In the genomic region with DNA sequence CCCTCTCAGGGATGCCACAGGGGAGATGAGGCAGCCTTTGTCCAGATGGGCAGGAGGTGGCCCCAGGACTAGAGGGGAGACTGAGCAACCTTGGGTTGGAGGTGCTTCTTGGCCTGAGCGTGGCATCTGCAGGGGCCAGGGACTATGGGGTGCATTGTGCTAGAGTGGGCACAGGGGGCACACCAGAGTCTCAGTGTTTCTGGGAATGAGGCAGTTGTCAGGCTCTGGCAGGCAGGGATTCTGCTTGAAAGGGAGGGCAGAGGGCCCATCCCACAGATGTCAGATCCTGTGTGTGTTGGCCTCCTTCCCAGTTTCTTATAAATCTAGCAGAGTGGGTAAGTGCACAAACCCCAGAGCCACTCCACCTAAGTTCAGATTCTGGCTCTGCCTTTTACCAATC, we compare ENCODE assay signal across 10 cellular contexts. TPM values are rescaled to one million over a fixed set of nuclear protein-coding genes. Genes with fewer than 3 reads are reported as not detected.
DNase-seq lines count a peak whose midpoint lies in the region; TF ChIP-seq lines count a peak whose summit lies in the region.
"Had no signal": no experiment of that assay in that cellular context is flagged by ENCODE, and none has a peak within 500 bp of the region (broad histone marks: within the 10 kb centered on the region; RNA-seq: fewer than 3 reads in every experiment).

No MANE protein-coding gene starts in this region.

- H3K4me1 ChIP-seq in sigmoid colon: no peaks in the 10 kb centered on the region

- intact Hi-C loops in sigmoid colon (cut with DNase I): no loop called here

- no peaks in the 10 kb centered on the region for H3K9me3 ChIP-seq in sigmoid colon
- H3K9me3 ChIP-seq: BLaER1 had no signal

- H3K27me3 ChIP-seq in sigmoid colon: peaks cover 0 to 31% (median 7%) of the 10 kb centered on the region in 3 donors
- H3K27me3 ChIP-seq: BLaER1 had no signal

- TF ChIP-seq EP300 in sigmoid colon (IDR thresholded peaks at IDR 0.05): no peak

- 74 to 79% methylated on average over 1 of the region's 1 CpG for WGBS in sigmoid colon, 2 donors

- H3K36me3 ChIP-seq in sigmoid colon: no peaks in the 10 kb centered on the region

- no peak for TF ChIP-seq CTCF in fibroblast of mammary gland (conservative IDR thresholded peaks at IDR 0.05; ENCODE audit: control insufficient read depth, insufficient read depth, low read depth, low read length)
- TF ChIP-seq CTCF in sigmoid colon (IDR thresholded peaks at IDR 0.05): no peak

- H3K4me3 ChIP-seq in fibroblast of mammary gland (ENCODE audit: control insufficient read depth, low read depth, low read length) (no peak overlapping the region), sigmoid colon (no peak overlapping the region)
- H3K4me3 ChIP-seq: BLaER1 had no signal

- no peak for TF ChIP-seq POLR2A in sigmoid colon (IDR thresholded peaks at IDR 0.05)

- H3K27ac ChIP-seq in sigmoid colon: no peak overlapping the region
- H3K27ac ChIP-seq: BLaER1 had no signal

- DNase-seq in NCI-H82 (lab: John Stamatoyannopoulos, UW): peak; percentile 46
- no peak for DNase-seq in NCI-H82 treated with DMSO at 0.1 percent for 48 hours (lab: John Stamatoyannopoulos, UW; ENCODE audit: unreplicated experiment)
- peak; percentile 51 for DNase-seq in RPMI8226
- peak; percentile 63 for DNase-seq in fibroblast of mammary gland (ENCODE audit: low read depth)
- DNase-seq in stromal cell of bone marrow (ENCODE audit: low read depth): peak; percentile 72
- DNase-seq in inferior parietal cortex (ENCODE audit: extremely low spot score): no peak
- no peak for DNase-seq in OCI-M2 (lab: John Stamatoyannopoulos, UW; ENCODE audit: unreplicated experiment)
- DNase-seq in sigmoid colon: no peak
- DNase-seq: activated CD8-positive, alpha-beta T cell treated with anti-CD3 and anti-CD28 coated beads, Interleukin-2, amount 10 ng/mL, durations not matched to agents 7 days and 5 days had no signal

RNA-seq across cellular contexts. Expression of a gene that starts 13.7 kb away (rescaled TPM):
- under 1 TPM in 2 of 4 donors, not detected in 2; 0.14 to 0.28 TPM for total RNA-seq in sigmoid colon
- 1 to 10 TPM in 1 of 3 donors, not detected in 2; 1.0 TPM for polyA plus RNA-seq in sigmoid colon

RNA-seq across cellular contexts. Expression of a gene that starts 46.9 kb away (rescaled TPM):
- 1 to 10 TPM in 2 of 4 donors, under 1 TPM in 1, not detected in 1; 0.71 to 6.2 (median 3.0) TPM for total RNA-seq in sigmoid colon
- 10 to 100 TPM in 1 of 3 donors, 1 to 10 TPM in 2; 2.3 to 18.2 (median 6.0) TPM for polyA plus RNA-seq in sigmoid colon

Comparison
In these comparisons a context has a peak if more than half of its experiments do, and no peak if none do; other contexts are left out.
1. DNase-seq: peak in NCI-H82 (single experiment), RPMI8226 (single experiment), fibroblast of mammary gland (single experiment) and stromal cell of bone marrow (single experiment); none in NCI-H82 treated with DMSO at 0.1 percent for 48 hours (single experiment), inferior parietal cortex (single experiment), OCI-M2 (single experiment) and sigmoid colon (single experiment).